Comparison of ENCODE assay signal across 8 cellular contexts in genomic region chr17:57874434-57875108, GRCh38. TPM values are rescaled to one million over a fixed set of nuclear protein-coding genes. Genes with fewer than 3 reads are reported as not detected.
DNase-seq lines count a peak whose midpoint lies in the region; ATAC-seq and TF ChIP-seq lines count a peak whose summit lies in the region.

No MANE protein-coding gene starts in this region.

- H3K27me3 Mint-ChIP-seq in MCF 10A (ENCODE audit: insufficient read depth, unreplicated experiment) = no peaks in the 10 kb centered on the region

- intact Hi-C loops in MCF 10A (cut with micrococcal nuclease) = loop anchor here (1.0 to 2.0 kb wide), 6 partner anchors 16 to 239 kb away; partner anchors contain the start of gene MRPS23
- intact Hi-C loops in sciatic nerve (cut with DNase I) = no loop called here

- POLR2A ChIA-PET in MCF 10A (lab: Yijun Ruan, JAX) = interaction anchor here (0.7 to 4.2 kb wide), 17 partner anchors 15 to 133 kb away, joined by 3 to 30 read pairs (median 7); partner anchors contain the start of genes CUEDC1, MRPS23 and SRSF1

- DNase-seq in ELF-1 (ENCODE audit: low read depth, low spot score) (peak; percentile 90), MCF 10A (ENCODE audit: unreplicated experiment) (peak; percentile 73), iPS-NIHi11 (ENCODE audit: low spot score) (peak; percentile 90), sciatic nerve (ENCODE audit: low spot score) (peak; percentile 88), NOMO-1 (lab: John Stamatoyannopoulos, UW; ENCODE audit: unreplicated experiment in 2 of 2) (no peak)

- ATAC-seq in sciatic nerve (peak; percentile 85), HG02840 (IDR thresholded peaks at IDR 0.05; ENCODE audit: low FRiP score, unreplicated experiment) (no peak), GM18909 (IDR thresholded peaks at IDR 0.05; ENCODE audit: poor library complexity, unreplicated experiment) (no peak)

- CTCF ChIA-PET in MCF 10A (lab: Yijun Ruan, JAX) = interaction anchor here (0.6 to 8.9 kb wide), 18 partner anchors 16 to 238 kb away, joined by 3 to 81 read pairs (median 4); no protein-coding TSS in a partner anchor

- no TSS peak for BruUV-seq in MCF 10A (replicated peaks; lab: Mats Ljungman, UMichigan)

- H3K4me1 Mint-ChIP-seq in MCF 10A (ENCODE audit: insufficient read depth, unreplicated experiment) = peaks cover 45% of the 10 kb centered on the region

- H3K4me3 Mint-ChIP-seq in MCF 10A (ENCODE audit: unreplicated experiment) = no peak overlapping the region

- peak overlapping the region; percentile 67 for H3K27ac Mint-ChIP-seq in MCF 10A (ENCODE audit: low read depth, unreplicated experiment)

- TF ChIP-seq CTCF in MCF 10A (IDR thresholded peaks at IDR 0.05; ENCODE audit: unreplicated experiment) = no peak

- peaks cover 27% of the 10 kb centered on the region for H3K36me3 Mint-ChIP-seq in MCF 10A (ENCODE audit: insufficient read depth, unreplicated experiment)

- no peaks in the 10 kb centered on the region for H3K9me3 Mint-ChIP-seq in MCF 10A (ENCODE audit: unreplicated experiment)

TF ChIP-seq in PFSK-1, 5 proteins besides CTCF, POLR2A, EP300 and RAD21:
- peak; percentile 35 for TF ChIP-seq FOXP2 (optimal IDR thresholded peaks at IDR 0.05; ENCODE audit: borderline replicate concordance, extremely low read depth, extremely low read length, insufficient read depth)
- TF ChIP-seq SIN3A (IDR thresholded peaks at IDR 0.05; ENCODE audit: borderline replicate concordance, insufficient read depth, low read length) = no peak

RNA-seq across cellular contexts. Expression of gene MRPS23, which starts 24.7 kb away (rescaled TPM):
- 77.6 TPM for polyA plus RNA-seq in PFSK-1 (2012; ENCODE audit: insufficient read length, low read depth)
- total RNA-seq in MCF 10A (2022) = 54.1 and 59.3 TPM in 2 replicates
- total RNA-seq in sciatic nerve = 27.1 TPM

Comparison
In these comparisons a context has a peak if more than half of its experiments do, and no peak if none do; other contexts are left out.
1. DNase-seq: peak in ELF-1 (single experiment), MCF 10A (single experiment), iPS-NIHi11 (single experiment) and sciatic nerve (single experiment); none in NOMO-1 (0 of 2).